In genomic region chr22:42922374-42923177, GRCh38 we compare ENCODE assay signal across 9 cellular contexts.
A peak's percentile ranks its signal among the peaks of the same experiment; 100 is the strongest.
DNase-seq lines count a peak whose midpoint lies in the region; ATAC-seq and TF ChIP-seq lines count a peak whose summit lies in the region.
"Had no signal": no experiment of that assay in that cellular context is flagged by ENCODE, and none has a peak within 500 bp of the region (broad histone marks: within the 10 kb centered on the region; RNA-seq: fewer than 3 reads in every experiment).

No MANE protein-coding gene starts in this region.

- H4K20me1 ChIP-seq in mammary epithelial cell (ENCODE audit: insufficient read depth, low read length): no peaks in the 10 kb centered on the region

- no peak overlapping the region for H3K9ac ChIP-seq in HUES48 (ENCODE audit: low read depth, low read length)
- H3K9ac ChIP-seq in mammary epithelial cell (ENCODE audit: insufficient read depth, low read length): peak overlapping the region; percentile 1

- CTCF ChIA-PET in AG04450 (lab: Charles Lee) (interaction anchor here (1.3 kb wide), 1 partner anchor 20 kb away, joined by 3 read pairs; no protein-coding TSS in a partner anchor), mammary epithelial cell (lab: Charles Lee; ENCODE audit: low non-redundant PET) (no interaction called here)

- H3K27me3 ChIP-seq in AG04450 (ENCODE audit: control insufficient read depth, insufficient read depth, low read length) (no peaks in the 10 kb centered on the region), HUES48 (ENCODE audit: control insufficient read depth, insufficient read depth, low read length) (no peaks in the 10 kb centered on the region), mammary epithelial cell (ENCODE audit: insufficient read depth, low read length) (no peaks in the 10 kb centered on the region), muscle layer of duodenum (ENCODE audit: low read depth, low read length) (no peaks in the 10 kb centered on the region), testis (no peaks in the 10 kb centered on the region)

- POLR2A ChIA-PET in AG04450 (lab: Yijun Ruan, JAX): interaction anchor here (1.4 kb wide), 1 partner anchor 93 kb away, joined by 3 read pairs; no protein-coding TSS in a partner anchor

- H3K27ac ChIP-seq in AG04450 (ENCODE audit: low read depth, low read length) (peak overlapping the region; percentile 62), HUES48 (ENCODE audit: low read depth, low read length) (peak overlapping the region; percentile 23), mammary epithelial cell (ENCODE audit: insufficient read depth, low read depth, low read length) (peak overlapping the region; percentile 39), muscle layer of duodenum (ENCODE audit: low read length) (peak overlapping the region; percentile 65), testis (no peak overlapping the region)

- H3K27me3 Mint-ChIP-seq in activated T-helper 1 cell treated with anti-CD3 and anti-CD28 coated beads, Interleukin-12 subunit alpha, Interleukin-12 subunit beta, Interleukin-2, Interleukin-4 antibody, amounts not matched to agents 30 ng/mL and 10 ng/mL and 1 ng/mL, durations not matched to agents 14 hours and 24 hours and 36 hours (ENCODE audit: insufficient read depth): no peaks in the 10 kb centered on the region
- H3K27me3 Mint-ChIP-seq: CD4-positive, alpha-beta memory T cell had no signal

- H3K4me2 ChIP-seq in mammary epithelial cell (ENCODE audit: insufficient read depth, low read depth, low read length): no peak overlapping the region

- BruUV-seq in mammary epithelial cell (replicated peaks; lab: Mats Ljungman, UMichigan): no TSS peak

- no peaks in the 10 kb centered on the region for H3K36me3 Mint-ChIP-seq in activated T-helper 1 cell treated with anti-CD3 and anti-CD28 coated beads, Interleukin-12 subunit alpha, Interleukin-12 subunit beta, Interleukin-2, Interleukin-4 antibody, amounts not matched to agents 30 ng/mL and 10 ng/mL and 1 ng/mL, durations not matched to agents 14 hours and 24 hours and 36 hours (ENCODE audit: low read depth)

- ATAC-seq in HG02642 (IDR thresholded peaks at IDR 0.05; ENCODE audit: poor library complexity, unreplicated experiment): no peak

- intact Hi-C loops in mammary epithelial cell (cut with micrococcal nuclease): loop anchor here (5.0 kb wide), 1 partner anchor 35 kb away; no protein-coding TSS in a partner anchor
- intact Hi-C loops in testis (cut with DNase I; ENCODE audit: low total_unique reads): no loop called here
- intact Hi-C loops in activated T-helper 1 cell treated with anti-CD3 and anti-CD28 coated beads, Interleukin-12 subunit alpha, Interleukin-12 subunit beta, Interleukin-2, Interleukin-4 antibody, amounts not matched to agents 30 ng/mL and 10 ng/mL and 1 ng/mL, durations not matched to agents 14 hours and 24 hours and 36 hours (cut with micrococcal nuclease): no loop called here
- intact Hi-C loops in head of caudate nucleus (cut with DNase I): no loop called here

- WGBS in mammary epithelial cell (ENCODE audit: low coverage, missing lambda C conversion rate): 78% methylated on average over 13 of the region's 13 CpGs
- WGBS in testis, 2 donors: 63 to 76% methylated on average over 13 of the region's 13 CpGs

- no peaks in the 10 kb centered on the region for H3K4me1 Mint-ChIP-seq in activated T-helper 1 cell treated with anti-CD3 and anti-CD28 coated beads, Interleukin-12 subunit alpha, Interleukin-12 subunit beta, Interleukin-2, Interleukin-4 antibody, amounts not matched to agents 30 ng/mL and 10 ng/mL and 1 ng/mL, durations not matched to agents 14 hours and 24 hours and 36 hours (ENCODE audit: low read depth)

- no peak for TF ChIP-seq CTCF in AG04450 (IDR thresholded peaks at IDR 0.05; ENCODE audit: low read depth, low read length)
- TF ChIP-seq CTCF in mammary epithelial cell (conservative IDR thresholded peaks at IDR 0.05 in 1 of 2, IDR thresholded peaks at IDR 0.05 in 1 of 2; ENCODE audit: extremely low read depth in 1 of 2, insufficient read depth in 1 of 2, low read depth in 1 of 2, low read length in 2 of 2): no peak
- no peak for TF ChIP-seq CTCF in testis (IDR thresholded peaks at IDR 0.05)

- H3K36me3 ChIP-seq in HUES48 (ENCODE audit: control insufficient read depth, insufficient read depth, low read length): no peaks in the 10 kb centered on the region
- no peaks in the 10 kb centered on the region for H3K36me3 ChIP-seq in mammary epithelial cell (ENCODE audit: insufficient read depth, low read length)
- no peaks in the 10 kb centered on the region for H3K36me3 ChIP-seq in muscle layer of duodenum (ENCODE audit: control insufficient read depth in 1 of 2, insufficient read depth in 2 of 2, low read length in 2 of 2)
- no peaks in the 10 kb centered on the region for H3K36me3 ChIP-seq in testis (ENCODE audit: low read depth, missing control alignments)

- in situ Hi-C loops in mammary epithelial cell (cut with MboI; ENCODE audit: low sequenced_read_pairs in 2 of 2): no loop called here

- TF ChIP-seq POLR2A in testis (IDR thresholded peaks at IDR 0.05): no peak

- no peaks in the 10 kb centered on the region for H3K9me3 Mint-ChIP-seq in activated T-helper 1 cell treated with anti-CD3 and anti-CD28 coated beads, Interleukin-12 subunit alpha, Interleukin-12 subunit beta, Interleukin-2, Interleukin-4 antibody, amounts not matched to agents 30 ng/mL and 10 ng/mL and 1 ng/mL, durations not matched to agents 14 hours and 24 hours and 36 hours
- H3K9me3 Mint-ChIP-seq: CD4-positive, alpha-beta memory T cell had no signal

- H3K4me1 ChIP-seq in HUES48 (ENCODE audit: control insufficient read depth, insufficient read depth, low read length): peaks cover 9% of the 10 kb centered on the region; the same call in 1 of the 2 replicates
- H3K4me1 ChIP-seq in mammary epithelial cell (ENCODE audit: insufficient read depth, low read length): peaks cover 53% of the 10 kb centered on the region
- H3K4me1 ChIP-seq in muscle layer of duodenum (ENCODE audit: control insufficient read depth in 1 of 2, insufficient read depth in 2 of 2, low read length in 2 of 2): peaks cover 30 to 51% of the 10 kb centered on the region in 2 donors
- peaks cover 18% of the 10 kb centered on the region for H3K4me1 ChIP-seq in testis

- no peak overlapping the region for H3K27ac Mint-ChIP-seq in activated T-helper 1 cell treated with anti-CD3 and anti-CD28 coated beads, Interleukin-12 subunit alpha, Interleukin-12 subunit beta, Interleukin-2, Interleukin-4 antibody, amounts not matched to agents 30 ng/mL and 10 ng/mL and 1 ng/mL, durations not matched to agents 14 hours and 24 hours and 36 hours

- dilution Hi-C loops in mammary epithelial cell (cut with HindIII; ENCODE audit: low sequenced_read_pairs): loop anchor here (5.0 kb wide), 1 partner anchor 50 kb away; no protein-coding TSS in a partner anchor

- H3K9me3 ChIP-seq in AG04450 (ENCODE audit: control insufficient read depth, insufficient read depth, low read length) (no peaks in the 10 kb centered on the region), HUES48 (ENCODE audit: control insufficient read depth, insufficient read depth, low read length) (no peaks in the 10 kb centered on the region), mammary epithelial cell (replicated peaks; ENCODE audit: insufficient read depth, low read length) (no peaks in the 10 kb centered on the region), muscle layer of duodenum (ENCODE audit: control insufficient read depth in 1 of 2, low read length in 2 of 2) (no peaks in the 10 kb centered on the region), testis (no peaks in the 10 kb centered on the region)

- no peak overlapping the region for H3K4me3 ChIP-seq in AG04450 (ENCODE audit: low read depth, low read length)
- H3K4me3 ChIP-seq in HUES48 (ENCODE audit: low read depth, low read length): no peak overlapping the region
- no peak overlapping the region for H3K4me3 ChIP-seq in mammary epithelial cell (replicated peaks in 1 of 3; ENCODE audit: insufficient read depth in 1 of 3, low read depth in 2 of 3, low read length in 3 of 3)
- no peak overlapping the region for H3K4me3 ChIP-seq in muscle layer of duodenum (ENCODE audit: low read depth in 1 of 2, low read length in 2 of 2)
- no peak overlapping the region for H3K4me3 ChIP-seq in testis

- no peak overlapping the region for H3K4me3 Mint-ChIP-seq in activated T-helper 1 cell treated with anti-CD3 and anti-CD28 coated beads, Interleukin-12 subunit alpha, Interleukin-12 subunit beta, Interleukin-2, Interleukin-4 antibody, amounts not matched to agents 30 ng/mL and 10 ng/mL and 1 ng/mL, durations not matched to agents 14 hours and 24 hours and 36 hours
- H3K4me3 Mint-ChIP-seq: CD4-positive, alpha-beta memory T cell had no signal

- H3K79me2 ChIP-seq in mammary epithelial cell (ENCODE audit: insufficient read depth, low read length): peaks cover 69% of the 10 kb centered on the region

- H2AFZ ChIP-seq in mammary epithelial cell (ENCODE audit: low read depth, low read length): no peak overlapping the region

- no peak for DNase-seq in AG04450 (ENCODE audit: low read depth, low spot score)
- no peak for DNase-seq in mammary epithelial cell
- DNase-seq in testis: no peak
- no peak for DNase-seq in activated T-helper 1 cell treated with anti-CD3 and anti-CD28 coated beads, Interleukin-12 subunit alpha, Interleukin-12 subunit beta, Interleukin-2, Interleukin-4 antibody, amounts not matched to agents 30 ng/mL and 10 ng/mL and 1 ng/mL, durations not matched to agents 14 hours and 24 hours and 36 hours (ENCODE audit: low spot score)
- DNase-seq in head of caudate nucleus: no peak
- DNase-seq: CD4-positive, alpha-beta memory T cell had no signal

Comparison
In these comparisons a context has a peak if more than half of its experiments do, and no peak if none do; other contexts are left out.
1. H3K27ac ChIP-seq: peak in AG04450 (single experiment), HUES48 (single experiment), mammary epithelial cell (single experiment) and muscle layer of duodenum (single experiment); none in testis (0 of 2).